27 cellular contexts compared by ENCODE assay signal in genomic region chr12:106845910-106846309, GRCh38.
"Had no signal": no experiment of that assay in that cellular context is flagged by ENCODE, and none has a peak within 500 bp of the region (broad histone marks: within the 10 kb centered on the region; RNA-seq: fewer than 3 reads in every experiment).

No MANE protein-coding gene starts in this region.

- FAIRE-seq: astrocyte, RCC 7860, TTC549 had no signal

- ATAC-seq: activated CD8-positive, alpha-beta T cell treated with anti-CD3 and anti-CD28 coated beads, Interleukin-2, amount 10 ng/mL, durations not matched to agents 7 days and 5 days; body of pancreas had no signal

- H3K4me3 Mint-ChIP-seq: activated CD4-positive, alpha-beta T cell treated with anti-CD3 and anti-CD28 coated beads, Interleukin-2, amount 10 ng/mL, durations not matched to agents 24 days and 14 days; activated CD8-positive, alpha-beta T cell treated with anti-CD3 and anti-CD28 coated beads, Interleukin-2, amount 10 ng/mL, durations not matched to agents 7 days and 5 days; activated naive CD4-positive, alpha-beta T cell treated with anti-CD3 and anti-CD28 coated beads, Interleukin-2, amount 50 U/mL, for 24 hours; activated naive CD8-positive, alpha-beta T cell treated with anti-CD3 and anti-CD28 coated beads, Interleukin-2, amount 10 ng/mL, durations not matched to agents 7 days and 5 days; activated T-cell treated with anti-CD3 and anti-CD28 coated beads, Interleukin-2, amount 50 U/mL, for 24 hours had no signal

- H3K27ac ChIP-seq: body of pancreas, breast epithelium, KMS-11, PC-9 had no signal

- DNase-seq: activated CD4-positive, alpha-beta T cell treated with anti-CD3 and anti-CD28 coated beads, Interleukin-2, amount 10 ng/mL, durations not matched to agents 24 days and 14 days; activated CD4-positive, alpha-beta T cell treated with anti-CD3 and anti-CD28 coated beads, Interleukin-2, amount 50 U/mL, for 4 hours; activated CD8-positive, alpha-beta T cell treated with anti-CD3 and anti-CD28 coated beads, Interleukin-2, amount 10 ng/mL, durations not matched to agents 7 days and 5 days; activated gamma-delta T cell; activated naive CD4-positive, alpha-beta T cell treated with Interleukin-2 at 50 U/mL for 16 hours; activated naive CD8-positive, alpha-beta T cell treated with anti-CD3 and anti-CD28 coated beads, Interleukin-2, amount 10 ng/mL, durations not matched to agents 7 days and 5 days; activated T-cell treated with anti-CD3 and anti-CD28 coated beads, Interleukin-2, amount 50 U/mL, for 24 hours; amygdala; body of pancreas; NCI-H1092 treated with DMSO at 0.1 percent for 48 hours; NCI-H1417; NCI-H1694; NCI-H1930; NCI-H2081 treated with DMSO at 0.1 percent for 48 hours; NCI-H226; NCI-H446 treated with DMSO at 0.1 percent for 48 hours; NCI-H524; NK-92 treated with Interleukin-12 subunit alpha and Interleukin-12 subunit beta, amount 100 ng/mL, for 24 hours; PC-9; Right ventricle myocardium superior had no signal

- H3K27ac Mint-ChIP-seq: activated CD4-positive, alpha-beta T cell treated with anti-CD3 and anti-CD28 coated beads, Interleukin-2, amount 10 ng/mL, durations not matched to agents 24 days and 14 days; activated CD8-positive, alpha-beta T cell treated with anti-CD3 and anti-CD28 coated beads, Interleukin-2, amount 10 ng/mL, durations not matched to agents 7 days and 5 days; activated naive CD4-positive, alpha-beta T cell treated with anti-CD3 and anti-CD28 coated beads, Interleukin-2, amount 50 U/mL, for 24 hours; activated naive CD8-positive, alpha-beta T cell treated with anti-CD3 and anti-CD28 coated beads, Interleukin-2, amount 10 ng/mL, durations not matched to agents 7 days and 5 days; activated T-cell treated with anti-CD3 and anti-CD28 coated beads, Interleukin-2, amount 50 U/mL, for 24 hours; activated T-helper 2 cell treated with anti-CD3 and anti-CD28 coated beads, Interferon-gamma antibody, Interleukin-2, Interleukin-4, amounts not matched to agents 10 μg/mL and 5 μg/mL and 100 μg/mL, durations not matched to agents 14 hours and 24 hours and 36 hours had no signal

- H3K9me3 Mint-ChIP-seq: activated CD4-positive, alpha-beta T cell treated with anti-CD3 and anti-CD28 coated beads, Interleukin-2, amount 10 ng/mL, durations not matched to agents 24 days and 14 days; activated naive CD4-positive, alpha-beta T cell treated with anti-CD3 and anti-CD28 coated beads, Interleukin-2, amount 50 U/mL, for 24 hours; activated naive CD8-positive, alpha-beta T cell treated with anti-CD3 and anti-CD28 coated beads, Interleukin-2, amount 10 ng/mL, durations not matched to agents 7 days and 5 days; activated T-cell treated with anti-CD3 and anti-CD28 coated beads, Interleukin-2, amount 50 U/mL, for 24 hours; activated T-helper 2 cell treated with anti-CD3 and anti-CD28 coated beads, Interferon-gamma antibody, Interleukin-2, Interleukin-4, amounts not matched to agents 10 μg/mL and 5 μg/mL and 100 μg/mL, durations not matched to agents 14 hours and 24 hours and 36 hours had no signal

- H3K27me3 Mint-ChIP-seq: activated CD4-positive, alpha-beta T cell treated with anti-CD3 and anti-CD28 coated beads, Interleukin-2, amount 10 ng/mL, durations not matched to agents 24 days and 14 days; activated naive CD4-positive, alpha-beta T cell treated with anti-CD3 and anti-CD28 coated beads, Interleukin-2, amount 50 U/mL, for 24 hours; activated naive CD8-positive, alpha-beta T cell treated with anti-CD3 and anti-CD28 coated beads, Interleukin-2, amount 10 ng/mL, durations not matched to agents 7 days and 5 days; activated T-cell treated with anti-CD3 and anti-CD28 coated beads, Interleukin-2, amount 50 U/mL, for 24 hours had no signal

- H3K27me3 ChIP-seq: body of pancreas, breast epithelium had no signal

- H3K4me3 ChIP-seq: body of pancreas, breast epithelium, PC-9 had no signal

- H3K4me2 ChIP-seq: KMS-11, PC-9 had no signal

- H3K36me3 ChIP-seq: breast epithelium had no signal

- H3K4me1 ChIP-seq: breast epithelium had no signal

- H3K9ac ChIP-seq: KMS-11 had no signal

- H3K9me3 ChIP-seq: body of pancreas, breast epithelium had no signal

- H2AFZ ChIP-seq: PC-9 had no signal
